16 cellular contexts compared by ENCODE assay signal in genomic region chr15:50415752-50416404, GRCh38. TPM values are rescaled to one million over a fixed set of nuclear protein-coding genes. Genes with fewer than 3 reads are reported as not detected.
A peak's percentile ranks its signal among the peaks of the same experiment; 100 is the strongest.
DNase-seq lines count a peak whose midpoint lies in the region; ATAC-seq and TF ChIP-seq lines count a peak whose summit lies in the region.
"Had no signal": no experiment of that assay in that cellular context is flagged by ENCODE, and none has a peak within 500 bp of the region (broad histone marks: within the 10 kb centered on the region; RNA-seq: fewer than 3 reads in every experiment).

No MANE protein-coding gene starts in this region.

- no peaks in the 10 kb centered on the region for H3K36me3 Mint-ChIP-seq in H9 (ENCODE audit: insufficient read depth in 1 of 3, low read depth in 3 of 3)
- H3K36me3 Mint-ChIP-seq in endodermal cell (ENCODE audit: low read depth): no peaks in the 10 kb centered on the region
- H3K36me3 Mint-ChIP-seq in neural progenitor cell: no peaks in the 10 kb centered on the region
- H3K36me3 Mint-ChIP-seq: CD4-positive, CD25-positive, alpha-beta regulatory T cell had no signal

- no peak overlapping the region for H2BK120ac ChIP-seq in H9 (ENCODE audit: low read depth, low read length, poor library complexity, severe bottlenecking)

- DNase-seq in H9 (peak; percentile 39), OCI-LY7 (ENCODE audit: low spot score) (peak; percentile 9), endodermal cell (peak; percentile 53), neural progenitor cell (ENCODE audit: low spot score) (no peak), HK-2 (ENCODE audit: unreplicated experiment) (no peak)
- DNase-seq: adrenal gland; CD4-positive, CD25-positive, alpha-beta regulatory T cell; cortex of kidney; foreskin fibroblast; GOT3; nucleus accumbens; PC-9; stomach had no signal

- TF ChIP-seq CTCF in H9 (conservative IDR thresholded peaks at IDR 0.05): no peak
- TF ChIP-seq CTCF in OCI-LY7 (conservative IDR thresholded peaks at IDR 0.05; ENCODE audit: low read length): no peak
- TF ChIP-seq CTCF in endodermal cell (conservative IDR thresholded peaks at IDR 0.05): no peak
- TF ChIP-seq CTCF in neural progenitor cell (IDR thresholded peaks at IDR 0.05): no peak

- no peak overlapping the region for H2BK20ac ChIP-seq in H9 (ENCODE audit: low read depth, low read length, poor library complexity, severe bottlenecking)

- no peak overlapping the region for H2BK5ac ChIP-seq in H9 (ENCODE audit: insufficient read length, low read length)

- no peaks in the 10 kb centered on the region for H3K9me2 ChIP-seq in OCI-LY7 (ENCODE audit: insufficient read depth, low read length)

- H3K27ac Mint-ChIP-seq in H9 (no peak overlapping the region), endodermal cell (no peak overlapping the region), neural progenitor cell (no peak overlapping the region)
- H3K27ac Mint-ChIP-seq: T-helper 2 cell treated with Interferon-gamma antibody and Interleukin-4, amounts not matched to agents 5 μg/mL and 100 μg/mL, for 36 hours had no signal

- no peaks in the 10 kb centered on the region for H3F3A ChIP-seq in neural progenitor cell (ENCODE audit: low read depth)

- CTCF ChIA-PET in OCI-LY7 (lab: Charles Lee; ENCODE audit: unreplicated experiment): no interaction called here

- H3K4me3 Mint-ChIP-seq in H9: no peak overlapping the region
- H3K4me3 Mint-ChIP-seq in endodermal cell: no peak overlapping the region
- no peak overlapping the region for H3K4me3 Mint-ChIP-seq in neural progenitor cell
- H3K4me3 Mint-ChIP-seq: CD4-positive, CD25-positive, alpha-beta regulatory T cell; T-helper 2 cell treated with Interferon-gamma antibody and Interleukin-4, amounts not matched to agents 5 μg/mL and 100 μg/mL, for 36 hours had no signal

- no peak overlapping the region for H4K91ac ChIP-seq in H9 (ENCODE audit: insufficient read length, low read depth, low read length)

- no peaks in the 10 kb centered on the region for H3K27me3 ChIP-seq in H9 (ENCODE audit: insufficient read depth, low read length)
- no peaks in the 10 kb centered on the region for H3K27me3 ChIP-seq in endodermal cell (ENCODE audit: control insufficient read depth, insufficient read depth, low read length, poor library complexity, severe bottlenecking)
- H3K27me3 ChIP-seq in neural progenitor cell: no peaks in the 10 kb centered on the region
- H3K27me3 ChIP-seq: adrenal gland, stomach had no signal

- H4K5ac ChIP-seq in H9 (ENCODE audit: insufficient read length, low read depth, low read length): no peak overlapping the region

- H3K23me2 ChIP-seq in H9 (ENCODE audit: insufficient read length, low read depth, low read length, poor library complexity, severe bottlenecking): no peaks in the 10 kb centered on the region

- H3K9me3 Mint-ChIP-seq in H9 (no peaks in the 10 kb centered on the region), endodermal cell (no peaks in the 10 kb centered on the region), neural progenitor cell (no peaks in the 10 kb centered on the region)
- H3K9me3 Mint-ChIP-seq: CD4-positive, CD25-positive, alpha-beta regulatory T cell; T-helper 2 cell treated with Interferon-gamma antibody and Interleukin-4, amounts not matched to agents 5 μg/mL and 100 μg/mL, for 36 hours had no signal

- H3K56ac ChIP-seq in H9 (ENCODE audit: insufficient read length, low read depth, low read length): no peak overlapping the region

- H2AFZ ChIP-seq in H9 (ENCODE audit: low read length) (no peak overlapping the region), OCI-LY7 (ENCODE audit: low read length) (no peak overlapping the region), neural progenitor cell (replicated peaks) (peak overlapping the region; percentile 52)
- H2AFZ ChIP-seq: PC-9 had no signal

- no peak overlapping the region for H2BK15ac ChIP-seq in H9 (ENCODE audit: low read depth, low read length)

- WGBS in H9 (ENCODE audit: extremely low coverage, insufficient read length, low lambda C conversion rate): no CpG with 5 or more reads among the region's 3 CpGs
- 92% methylated on average over 3 of the region's 3 CpGs; no CpG with 5 or more reads in 1 of the 2 experiments for WGBS in endodermal cell (ENCODE audit: insufficient coverage in 1 of 2, insufficient read length in 1 of 2), 2 experiments

- no peak overlapping the region for H3K14ac ChIP-seq in H9 (ENCODE audit: insufficient read depth, low read length)

- H4K8ac ChIP-seq in H9 (replicated peaks; ENCODE audit: insufficient read length, low read depth, low read length): no peak overlapping the region

- H3K36me3 ChIP-seq in OCI-LY7 (ENCODE audit: insufficient read depth, low read length) (no peaks in the 10 kb centered on the region), endodermal cell (ENCODE audit: control insufficient read depth, insufficient read depth, low read length) (no peaks in the 10 kb centered on the region), neural progenitor cell (no peaks in the 10 kb centered on the region)
- H3K36me3 ChIP-seq: adrenal gland, stomach had no signal

- H3K23ac ChIP-seq in H9 (ENCODE audit: insufficient read length, low read depth, low read length): no peak overlapping the region

- no peak overlapping the region for H3K9ac ChIP-seq in H9 (ENCODE audit: extremely low read depth, insufficient read length, low read length)
- H3K9ac ChIP-seq in endodermal cell (ENCODE audit: extremely low read depth, low read length, poor library complexity, severe bottlenecking): no peak overlapping the region
- H3K9ac ChIP-seq in neural progenitor cell: no peak overlapping the region

- H3K4me2 ChIP-seq in H9 (ENCODE audit: insufficient read depth, insufficient read length, low read length) (no peak overlapping the region), OCI-LY7 (ENCODE audit: low read length) (no peak overlapping the region), neural progenitor cell (no peak overlapping the region)
- H3K4me2 ChIP-seq: PC-9 had no signal

- H3K79me2 ChIP-seq in H9 (ENCODE audit: insufficient read depth, low read length): no peaks in the 10 kb centered on the region
- no peaks in the 10 kb centered on the region for H3K79me2 ChIP-seq in OCI-LY7 (ENCODE audit: insufficient read depth, low read depth, low read length)
- no peaks in the 10 kb centered on the region for H3K79me2 ChIP-seq in neural progenitor cell (ENCODE audit: low read depth)

- H3K4me3 ChIP-seq in OCI-LY7 (ENCODE audit: low read depth, low read length, poor library complexity, severe bottlenecking) (no peak overlapping the region), endodermal cell (ENCODE audit: low read length) (no peak overlapping the region), neural progenitor cell (no peak overlapping the region)
- H3K4me3 ChIP-seq: adrenal gland, PC-9, stomach had no signal

- no peaks in the 10 kb centered on the region for H3K9me3 ChIP-seq in H9 (ENCODE audit: control insufficient read depth, low read depth, low read length)
- no peaks in the 10 kb centered on the region for H3K9me3 ChIP-seq in OCI-LY7 (ENCODE audit: low read length)
- no peaks in the 10 kb centered on the region for H3K9me3 ChIP-seq in endodermal cell (ENCODE audit: control insufficient read depth, low read length)
- H3K9me3 ChIP-seq in neural progenitor cell (ENCODE audit: low read depth): no peaks in the 10 kb centered on the region
- H3K9me3 ChIP-seq: adrenal gland, stomach had no signal

- no TSS peak for BruUV-seq in OCI-LY7 (replicated peaks; lab: Mats Ljungman, UMichigan)

- H3K4me1 Mint-ChIP-seq in H9: peaks cover 0 to 3% of the 10 kb centered on the region in 2 experiments; a peak in 1 of 4 replicates
- H3K4me1 Mint-ChIP-seq in endodermal cell: no peaks in the 10 kb centered on the region
- H3K4me1 Mint-ChIP-seq in neural progenitor cell: no peaks in the 10 kb centered on the region

- POLR2A ChIA-PET in OCI-LY7 (lab: Charles Lee): interaction anchor here (0.7 to 0.9 kb wide), 4 partner anchors 8 to 127 kb away, joined by 4 to 7 read pairs (median 4); no protein-coding TSS in a partner anchor

- H3K27ac ChIP-seq in H9 (ENCODE audit: insufficient read length, low read depth, low read length) (no peak overlapping the region), OCI-LY7 (ENCODE audit: low read depth, low read length, poor library complexity, severe bottlenecking) (no peak overlapping the region), endodermal cell (ENCODE audit: low read depth, low read length) (no peak overlapping the region), neural progenitor cell (no peak overlapping the region)
- H3K27ac ChIP-seq: adrenal gland, PC-9, stomach had no signal

- H3T11ph ChIP-seq in H9 (ENCODE audit: low read length): no peak overlapping the region

- no peaks in the 10 kb centered on the region for H4K20me1 ChIP-seq in H9 (ENCODE audit: control insufficient read depth, insufficient read depth, insufficient read length)
- no peaks in the 10 kb centered on the region for H4K20me1 ChIP-seq in OCI-LY7 (ENCODE audit: insufficient read depth, low read length)
- H4K20me1 ChIP-seq in neural progenitor cell (ENCODE audit: low read depth): no peaks in the 10 kb centered on the region

- H2BK12ac ChIP-seq in H9 (ENCODE audit: insufficient read length, low read depth, low read length): no peak overlapping the region

- H3K18ac ChIP-seq in H9 (ENCODE audit: insufficient read length, low read depth, low read length): no peak overlapping the region

- no peaks in the 10 kb centered on the region for H3K79me1 ChIP-seq in H9 (ENCODE audit: insufficient read depth, low read depth, low read length, poor library complexity, severe bottlenecking)

- H3K4me1 ChIP-seq in H9 (ENCODE audit: insufficient read depth, low read length) (no peaks in the 10 kb centered on the region), OCI-LY7 (ENCODE audit: insufficient read depth, low read length, poor library complexity, severe bottlenecking) (no peaks in the 10 kb centered on the region), endodermal cell (ENCODE audit: control insufficient read depth, insufficient read depth, low read length) (no peaks in the 10 kb centered on the region), neural progenitor cell (no peaks in the 10 kb centered on the region)
- H3K4me1 ChIP-seq: adrenal gland, stomach had no signal

- no peak overlapping the region for H3K4ac ChIP-seq in H9 (ENCODE audit: low read depth, low read length)

- intact Hi-C loops in OCI-LY7 (cut with micrococcal nuclease; ENCODE audit: unreplicated experiment): no loop called here

- H3K27me3 Mint-ChIP-seq in H9 (ENCODE audit: low read depth): no peaks in the 10 kb centered on the region
- H3K27me3 Mint-ChIP-seq in endodermal cell (ENCODE audit: insufficient read depth): no peaks in the 10 kb centered on the region
- H3K27me3 Mint-ChIP-seq in neural progenitor cell (ENCODE audit: insufficient read depth, low read depth): no peaks in the 10 kb centered on the region

- H2AK5ac ChIP-seq in H9 (ENCODE audit: insufficient read length, low read length): no peak overlapping the region

- ATAC-seq in HG02642 (IDR thresholded peaks at IDR 0.05; ENCODE audit: poor library complexity, unreplicated experiment) (no peak), HG03045 (IDR thresholded peaks at IDR 0.05; ENCODE audit: unreplicated experiment) (no peak)

RNA-seq across cellular contexts. Expression of gene USP8, which starts 8.3 kb away (rescaled TPM):
- total RNA-seq in H9 (2021) (64.4 and 67.1 TPM in 2 replicates), OCI-LY7 (2022) (43.8 and 44.2 TPM in 2 replicates), endodermal cell (10 to 100 TPM; 71.1 to 74.3 TPM), neural progenitor cell (ENCODE audit: low replicate concordance) (47.7 and 78.8 TPM in 2 replicates)
- total RNA-seq in OCI-LY7 (2014; rRNA removed; shearing (Covaris generic)): 27.9 and 34.1 TPM in 2 replicates
- polyA plus RNA-seq in endodermal cell (2013, experiment 1 of 2): 40.5 TPM
- 38.2 TPM for polyA plus RNA-seq in endodermal cell (2013, experiment 2 of 2)

Comparison
In these comparisons a context has a peak if more than half of its experiments do, and no peak if none do; other contexts are left out.
1. DNase-seq: peak in H9 (single experiment), OCI-LY7 (single experiment) and endodermal cell (single experiment); none in neural progenitor cell (single experiment) and HK-2 (single experiment).